In the genomic region with DNA sequence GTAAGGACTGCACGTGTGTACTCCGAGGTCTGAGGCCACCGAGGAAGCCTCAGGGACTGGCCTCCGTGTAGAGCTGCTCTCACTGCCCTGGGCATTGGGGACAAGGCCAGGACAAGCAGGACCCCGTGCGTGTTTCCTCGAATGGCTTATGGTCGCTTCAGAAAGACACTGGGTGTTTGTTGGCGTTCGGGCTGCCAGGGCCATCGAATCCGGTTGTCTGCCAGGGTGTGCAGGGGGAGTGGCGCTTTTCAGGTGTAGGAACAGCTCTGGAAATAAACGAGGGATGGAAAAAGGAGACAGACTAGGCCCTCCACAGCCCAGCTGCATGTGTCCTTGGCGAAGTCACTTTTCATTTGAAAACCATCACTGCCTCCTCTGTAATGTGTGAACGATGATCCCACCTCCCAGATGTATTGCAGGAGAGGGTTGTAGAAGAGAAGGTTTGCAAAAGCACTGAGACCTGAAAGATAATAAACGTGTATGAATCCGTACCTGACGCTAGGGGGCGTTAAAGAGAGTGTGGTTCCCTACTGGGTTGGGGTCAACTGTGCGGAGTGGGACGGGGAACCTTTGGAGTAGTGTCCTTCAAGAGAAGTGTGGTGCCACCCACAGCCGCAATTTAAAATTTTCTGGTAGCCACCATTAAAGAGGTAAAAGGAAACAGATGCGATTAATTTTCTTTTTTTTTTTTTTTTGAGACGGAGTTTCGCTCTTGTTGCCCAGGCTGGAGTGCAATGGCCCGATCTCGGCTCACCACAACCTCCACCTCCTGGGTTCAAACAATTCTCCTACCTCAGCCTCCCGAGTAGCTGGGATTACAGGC, we compare ENCODE assay signal across 8 cellular contexts. TPM values are rescaled to one million over a fixed set of nuclear protein-coding genes. Genes with fewer than 3 reads are reported as not detected.
DNase-seq lines count a peak whose midpoint lies in the region; ATAC-seq and TF ChIP-seq lines count a peak whose summit lies in the region.

No MANE protein-coding gene starts in this region.

- no peaks in the 10 kb centered on the region for H3K9me3 Mint-ChIP-seq in activated naive CD4-positive, alpha-beta T cell treated with anti-CD3 and anti-CD28 coated beads, Interleukin-2, amount 10 ng/mL, durations not matched to agents 7 days and 5 days

- H3K4me1 ChIP-seq in transverse colon, result peaks cover 4 to 20% (median 10%) of the 10 kb centered on the region in 4 donors

- peak overlapping the region; percentile 74 for H3K4me3 Mint-ChIP-seq in activated naive CD4-positive, alpha-beta T cell treated with anti-CD3 and anti-CD28 coated beads, Interleukin-2, amount 10 ng/mL, durations not matched to agents 7 days and 5 days

- TF ChIP-seq EP300 in transverse colon (IDR thresholded peaks at IDR 0.05; ENCODE audit: low read depth), result no peak

- H3K9me3 ChIP-seq in transverse colon, result no peaks in the 10 kb centered on the region

- CTCF ChIA-PET in activated naive CD4-positive, alpha-beta T cell treated with anti-CD3 and anti-CD28 coated beads, Interleukin-2, amount 10 ng/mL, durations not matched to agents 7 days and 5 days (lab: Charles Lee), result interaction anchor here (0.6 to 11.4 kb wide), 12 partner anchors 8 to 240 kb away, joined by 3 to 200 read pairs (median 4); no protein-coding TSS in a partner anchor

- in situ Hi-C loops in transverse colon (cut with MboI; ENCODE audit: low pct_ligation_motif_present in 1 of 4, low pct_unique_long_range_greater_than_20kb in 1 of 4, low sequenced_read_pairs in 3 of 4), result no loop called here

- peak; percentile 39 to 64 (median 52) for TF ChIP-seq CTCF in transverse colon (IDR thresholded peaks at IDR 0.05)

- peaks cover 18% of the 10 kb centered on the region for H3K27me3 Mint-ChIP-seq in activated naive CD4-positive, alpha-beta T cell treated with anti-CD3 and anti-CD28 coated beads, Interleukin-2, amount 10 ng/mL, durations not matched to agents 7 days and 5 days

- no peak overlapping the region for H3K4me3 ChIP-seq in transverse colon

- peaks cover 80% of the 10 kb centered on the region for H3K4me1 Mint-ChIP-seq in activated naive CD4-positive, alpha-beta T cell treated with anti-CD3 and anti-CD28 coated beads, Interleukin-2, amount 10 ng/mL, durations not matched to agents 7 days and 5 days

- DNase-seq in activated effector memory CD4-positive, alpha-beta T cell treated with anti-CD3 and anti-CD28 coated beads, Interleukin-2, amount 50 U/mL, for 16 hours, result peak; percentile 79
- DNase-seq in activated effector memory CD4-positive, alpha-beta T cell treated with Interleukin-2 at 50 U/mL for 16 hours, result no peak
- DNase-seq in NCI-H82 (lab: John Stamatoyannopoulos, UW), result peak; percentile 68
- DNase-seq in activated naive CD4-positive, alpha-beta T cell treated with anti-CD3 and anti-CD28 coated beads, Interleukin-2, amount 10 ng/mL, durations not matched to agents 7 days and 5 days, result peak; percentile 67
- peak; percentile 47 for DNase-seq in kidney tubule cell (ENCODE audit: low spot score)
- no peak for DNase-seq in transverse colon
- no peak for DNase-seq in NCI-H128 (lab: John Stamatoyannopoulos, UW; ENCODE audit: unreplicated experiment)

- H3K36me3 ChIP-seq in transverse colon, result no peaks in the 10 kb centered on the region

- H3K27me3 ChIP-seq in transverse colon, result peaks cover 19% of the 10 kb centered on the region

- intact Hi-C loops in transverse colon (cut with DNase I; ENCODE audit: low total_unique reads), result no loop called here

- no peak for ATAC-seq in GM19467 (IDR thresholded peaks at IDR 0.05; ENCODE audit: unreplicated experiment)

- WGBS in transverse colon (ENCODE audit: low coverage in 1 of 2), 2 donors, result 35 to 59% methylated on average over 14 to 29 of the region's 29 CpGs

- H3K27ac ChIP-seq in transverse colon, result peak overlapping the region in 2 of 4 donors; percentile 34 to 54

- H3K27ac Mint-ChIP-seq in activated naive CD4-positive, alpha-beta T cell treated with anti-CD3 and anti-CD28 coated beads, Interleukin-2, amount 10 ng/mL, durations not matched to agents 7 days and 5 days, result peak overlapping the region; percentile 93

- no peak for TF ChIP-seq POLR2A in transverse colon (IDR thresholded peaks at IDR 0.05)

- H3K36me3 Mint-ChIP-seq in activated naive CD4-positive, alpha-beta T cell treated with anti-CD3 and anti-CD28 coated beads, Interleukin-2, amount 10 ng/mL, durations not matched to agents 7 days and 5 days, result no peaks in the 10 kb centered on the region

RNA-seq across cellular contexts. Expression of a gene that starts 2.1 kb away (rescaled TPM):
- total RNA-seq in transverse colon, result not detected

RNA-seq across cellular contexts. Expression of a gene that starts 11.2 kb away (rescaled TPM):
- 10 to 100 TPM in 3 of 4 donors, 1 to 10 TPM in 1; 5.2 to 16.3 (median 15.5) TPM for total RNA-seq in transverse colon

RNA-seq across cellular contexts. Expression of a gene that starts 33.6 kb away (rescaled TPM):
- total RNA-seq in transverse colon, result 10 to 100 TPM; 12.1 to 64.3 (median 16.1) TPM

RNA-seq across cellular contexts. Expression of a gene that starts 35.8 kb away (rescaled TPM):
- total RNA-seq in transverse colon, result 100 to 1,000 TPM in 3 of 4 donors, 10 to 100 TPM in 1; 21.9 to 720 (median 492) TPM

RNA-seq across cellular contexts. Expression of a gene that starts 54.9 kb away (rescaled TPM):
- total RNA-seq in transverse colon, result 1 to 10 TPM in 3 of 4 donors, not detected in 1; 1.6 to 9.4 (median 1.8) TPM

Comparison
In these comparisons a context has a peak if more than half of its experiments do, and no peak if none do; other contexts are left out.
1. DNase-seq: peak in activated effector memory CD4-positive, alpha-beta T cell treated with anti-CD3 and anti-CD28 coated beads, Interleukin-2, amount 50 U/mL, for 16 hours (single experiment), NCI-H82 (single experiment), activated naive CD4-positive, alpha-beta T cell treated with anti-CD3 and anti-CD28 coated beads, Interleukin-2, amount 10 ng/mL, durations not matched to agents 7 days and 5 days (single experiment) and kidney tubule cell (single experiment); none in activated effector memory CD4-positive, alpha-beta T cell treated with Interleukin-2 at 50 U/mL for 16 hours (single experiment), transverse colon (single experiment) and NCI-H128 (single experiment).